ENCODE assay signal across 2 cellular contexts in genomic region chr1:60950431-60951068, GRCh38.
TF ChIP-seq lines count a peak whose summit lies in the region.

No MANE protein-coding gene starts in this region.

TF ChIP-seq in GM23338, 12 proteins besides CTCF, POLR2A, EP300 and RAD21 (continued from another document):
- TF ChIP-seq ETS1 (IDR thresholded peaks at IDR 0.05) (no peak), REST (IDR thresholded peaks at IDR 0.05; ENCODE audit: unreplicated experiment) (no peak), ZNF462 (CRISPR knock-in tag; IDR thresholded peaks at IDR 0.05) (no peak), CREB1 (CRISPR knock-in tag; IDR thresholded peaks at IDR 0.05; ENCODE audit: low read depth) (no peak), EZH2 (IDR thresholded peaks at IDR 0.05; ENCODE audit: low read depth, unreplicated experiment) (no peak), EZH2phosphoT487 (IDR thresholded peaks at IDR 0.05; ENCODE audit: unreplicated experiment) (no peak)

TF ChIP-seq in SK-N-SH, 30 proteins besides CTCF, POLR2A, EP300 and RAD21:
- TF ChIP-seq USF1 (IDR thresholded peaks at IDR 0.05; ENCODE audit: borderline replicate concordance, low read depth): no peak
- no peak for TF ChIP-seq NRF1 (IDR thresholded peaks at IDR 0.05; ENCODE audit: low read depth, low read length)
- TF ChIP-seq TCF12 (IDR thresholded peaks at IDR 0.05): no peak
- TF ChIP-seq MEF2A (IDR thresholded peaks at IDR 0.05; ENCODE audit: borderline replicate concordance, low read depth): no peak
- TF ChIP-seq REST (IDR thresholded peaks at IDR 0.05; ENCODE audit: low read depth, low read length): no peak
- no peak for TF ChIP-seq GATA2 (CRISPR knock-in tag; IDR thresholded peaks at IDR 0.05)
- no peak for TF ChIP-seq POLR2AphosphoS5 (IDR thresholded peaks at IDR 0.05; ENCODE audit: low read depth, low read length)
- TF ChIP-seq ELF1 (IDR thresholded peaks at IDR 0.05): no peak
- no peak for TF ChIP-seq JUND (IDR thresholded peaks at IDR 0.05)
- TF ChIP-seq MAX (IDR thresholded peaks at IDR 0.05; ENCODE audit: low read depth): no peak
- TF ChIP-seq USF2 (IDR thresholded peaks at IDR 0.05; ENCODE audit: borderline replicate concordance, low read depth, low read length): no peak
- TF ChIP-seq EZH2phosphoT487 (IDR thresholded peaks at IDR 0.05; ENCODE audit: borderline replicate concordance, low read depth): no peak
- no peak for TF ChIP-seq NFIC (IDR thresholded peaks at IDR 0.05; ENCODE audit: borderline replicate concordance)
- TF ChIP-seq GABPA (IDR thresholded peaks at IDR 0.05; ENCODE audit: low read depth): no peak
